ENCODE assay signal across 8 cellular contexts in genomic region chr1:40978886-40979240, GRCh38. TPM values are rescaled to one million over a fixed set of nuclear protein-coding genes. Genes with fewer than 3 reads are reported as not detected.
DNase-seq lines count a peak whose midpoint lies in the region; ATAC-seq and TF ChIP-seq lines count a peak whose summit lies in the region.

No MANE protein-coding gene starts in this region.

- H3K27ac Mint-ChIP-seq in dendritic cell treated with granulocyte-macrophage colony-stimulating factor and Interleukin-4, amounts not matched to agents 40 ng/mL and 50 ng/mL, for 4 days: peak overlapping the region; percentile 96
- peak overlapping the region in 8 of 10 donors; percentile 47 to 98 (median 91) for H3K27ac Mint-ChIP-seq in naive thymus-derived CD8-positive, alpha-beta T cell

- H3K4me2 ChIP-seq in Loucy (ENCODE audit: low read depth, low read length, poor library complexity, severe bottlenecking): peak overlapping the region; percentile 63

- peak overlapping the region; percentile 80 for H3K4me3 Mint-ChIP-seq in dendritic cell treated with granulocyte-macrophage colony-stimulating factor and Interleukin-4, amounts not matched to agents 40 ng/mL and 50 ng/mL, for 4 days
- H3K4me3 Mint-ChIP-seq in naive thymus-derived CD8-positive, alpha-beta T cell: peak overlapping the region; percentile 76 to 89 (median 84)

- TF ChIP-seq CTCF in AG10803 (conservative IDR thresholded peaks at IDR 0.05; ENCODE audit: low read length) (no peak), Loucy (conservative IDR thresholded peaks at IDR 0.05; ENCODE audit: low read length) (no peak), GM13976 (IDR thresholded peaks at IDR 0.05; ENCODE audit: borderline replicate concordance, control extremely low read depth, extremely low read depth, insufficient read depth, missing control alignments) (no peak)

- in situ Hi-C loops in GM13976 (cut with MboI; ENCODE audit: low sequenced_read_pairs, unreplicated experiment): no loop called here

- H3K27me3 Mint-ChIP-seq in dendritic cell treated with granulocyte-macrophage colony-stimulating factor and Interleukin-4, amounts not matched to agents 40 ng/mL and 50 ng/mL, for 4 days: peaks cover 5% of the 10 kb centered on the region
- no peaks in the 10 kb centered on the region for H3K27me3 Mint-ChIP-seq in naive thymus-derived CD8-positive, alpha-beta T cell

- peaks cover 58% of the 10 kb centered on the region for H3K4me1 Mint-ChIP-seq in dendritic cell treated with granulocyte-macrophage colony-stimulating factor and Interleukin-4, amounts not matched to agents 40 ng/mL and 50 ng/mL, for 4 days (ENCODE audit: low read depth)
- peaks cover 20 to 36% (median 24%) of the 10 kb centered on the region in 4 donors for H3K4me1 Mint-ChIP-seq in naive thymus-derived CD8-positive, alpha-beta T cell

- no peaks in the 10 kb centered on the region for H3K9me2 ChIP-seq in Loucy (replicated peaks; ENCODE audit: low read depth, low read length)

- DNase-seq in AG10803 (ENCODE audit: low read depth): no peak
- DNase-seq in naive thymus-derived CD8-positive, alpha-beta T cell: peak in 3 of 10 donors; percentile 3 to 13 (median 6)
- DNase-seq in NCI-H510A treated with DMSO at 0.1 percent for 48 hours (lab: John Stamatoyannopoulos, UW): no peak
- DNase-seq in GM13976 (ENCODE audit: low spot score): no peak
- DNase-seq in iPS-NIHi11 (ENCODE audit: low spot score): no peak

- ATAC-seq in naive thymus-derived CD8-positive, alpha-beta T cell: no peak
- ATAC-seq in HG03342 (IDR thresholded peaks at IDR 0.05; ENCODE audit: unreplicated experiment): no peak

- H3K9me3 ChIP-seq in Loucy (ENCODE audit: insufficient read depth, low read depth, low read length): no peaks in the 10 kb centered on the region

- H3K36me3 Mint-ChIP-seq in dendritic cell treated with granulocyte-macrophage colony-stimulating factor and Interleukin-4, amounts not matched to agents 40 ng/mL and 50 ng/mL, for 4 days (ENCODE audit: low read depth): peaks cover 27% of the 10 kb centered on the region
- H3K36me3 Mint-ChIP-seq in naive thymus-derived CD8-positive, alpha-beta T cell: peaks cover 2 to 12% (median 4%) of the 10 kb centered on the region in 3 donors

- H2AFZ ChIP-seq in Loucy (ENCODE audit: low read length): no peak overlapping the region

- no peaks in the 10 kb centered on the region for H3K9me3 Mint-ChIP-seq in dendritic cell treated with granulocyte-macrophage colony-stimulating factor and Interleukin-4, amounts not matched to agents 40 ng/mL and 50 ng/mL, for 4 days
- no peaks in the 10 kb centered on the region for H3K9me3 Mint-ChIP-seq in naive thymus-derived CD8-positive, alpha-beta T cell

- H3K36me3 ChIP-seq in Loucy (ENCODE audit: insufficient read depth, low read length): peaks cover 5% of the 10 kb centered on the region; the same call in 1 of the 2 replicates

- H3K4me1 ChIP-seq in Loucy (ENCODE audit: insufficient read depth, low read length, poor library complexity, severe bottlenecking): peaks cover 36% of the 10 kb centered on the region

- H3K79me2 ChIP-seq in Loucy (ENCODE audit: insufficient read depth, low read length): peaks cover 44% of the 10 kb centered on the region

- no peaks in the 10 kb centered on the region for H3K27me3 ChIP-seq in Loucy (ENCODE audit: insufficient read depth, low read length, poor library complexity, severe bottlenecking)

- peaks cover 32% of the 10 kb centered on the region for H4K20me1 ChIP-seq in Loucy (ENCODE audit: insufficient read depth, low read length, poor library complexity, severe bottlenecking)

- intact Hi-C loops in dendritic cell treated with granulocyte-macrophage colony-stimulating factor and Interleukin-4, amounts not matched to agents 40 ng/mL and 50 ng/mL, for 4 days (cut with micrococcal nuclease): no loop called here

- H3F3A ChIP-seq in Loucy (ENCODE audit: low read depth): no peaks in the 10 kb centered on the region

- POLR2A ChIA-PET in naive thymus-derived CD8-positive, alpha-beta T cell (lab: Charles Lee): interaction anchor here (2.1 to 2.8 kb wide), 3 partner anchors 25 to 287 kb away, joined by 10 to 28 read pairs (median 24); partner anchors contain the start of genes CITED4 and NFYC

- H3K4me3 ChIP-seq in AG10803 (ENCODE audit: low read length) (peak overlapping the region; percentile 85), Loucy (ENCODE audit: low read length, poor library complexity, severe bottlenecking) (peak overlapping the region; percentile 80)

- H3K9ac ChIP-seq in Loucy (ENCODE audit: low read depth, low read length, poor library complexity, severe bottlenecking): peak overlapping the region; percentile 96

RNA-seq across cellular contexts. Expression of gene CTPS1, which starts 0.6 kb away (rescaled TPM):
- total RNA-seq in naive thymus-derived CD8-positive, alpha-beta T cell: 10 to 100 TPM; 22.5 to 25.6 TPM
- polyA plus RNA-seq in naive thymus-derived CD8-positive, alpha-beta T cell: 10 to 100 TPM; 12.7 to 21.3 (median 19.0) TPM

RNA-seq across cellular contexts. Expression of gene SLFNL1, which starts 42.7 kb away (rescaled TPM):
- total RNA-seq in naive thymus-derived CD8-positive, alpha-beta T cell: under 1 TPM; 0.47 to 0.65 TPM
- polyA plus RNA-seq in naive thymus-derived CD8-positive, alpha-beta T cell: under 1 TPM; 0.12 to 0.49 (median 0.21) TPM
